In genomic region chr6:117555882-117556498, GRCh38 we compare ENCODE assay signal across 8 cellular contexts. TPM values are rescaled to one million over a fixed set of nuclear protein-coding genes. Genes with fewer than 3 reads are reported as not detected.
DNase-seq lines count a peak whose midpoint lies in the region; ATAC-seq, FAIRE-seq and TF ChIP-seq lines count a peak whose summit lies in the region.

No MANE protein-coding gene starts in this region.

- intact Hi-C loops in pancreas (cut with DNase I), result loop anchor here in 2 of 3 donors (5.0 kb wide), 2 partner anchors 104 to 109 kb away; no protein-coding TSS in a partner anchor

- H3K4me3 ChIP-seq in pancreas, result no peak overlapping the region

- DNase-seq in NCI-H2107 (lab: John Stamatoyannopoulos, UW) (peak; percentile 9), NCI-H2107 treated with DMSO at 0.1 percent for 48 hours (lab: John Stamatoyannopoulos, UW; ENCODE audit: unreplicated experiment) (no peak), NCI-H1694 treated with DMSO at 0.1 percent for 48 hours (lab: John Stamatoyannopoulos, UW) (peak; percentile 31), erythroblast (lab: John Stamatoyannopoulos, UW) (peak; percentile 21 to 64), pancreas (peak in 2 of 6 donors; percentile 26 to 58), occipital lobe (lab: John Stamatoyannopoulos, UW) (no peak)
- DNase-seq in activated CD8-positive, alpha-beta memory T cell treated with anti-CD3 and anti-CD28 coated beads for 4 hours (ENCODE audit: low read depth in 2 of 2), result peak; percentile 26 to 41

- TF ChIP-seq CTCF in pancreas (IDR thresholded peaks at IDR 0.05), result peak; percentile 76 to 88 (median 77)

- H3K9me3 ChIP-seq in pancreas, result no peaks in the 10 kb centered on the region

- no peak overlapping the region for H3K27ac ChIP-seq in pancreas

- WGBS in pancreas, 2 donors, result 16 to 18% methylated on average over 5 of the region's 5 CpGs

- FAIRE-seq in pancreas (lab: Jason Lieb, UNC), result peak; percentile 93

- no peak for TF ChIP-seq POLR2A in erythroblast (IDR thresholded peaks at IDR 0.05; ENCODE audit: low read length)

- H3K4me1 ChIP-seq in pancreas, result no peaks in the 10 kb centered on the region

- no peaks in the 10 kb centered on the region for H3K27me3 ChIP-seq in pancreas

- no peaks in the 10 kb centered on the region for H3K36me3 ChIP-seq in pancreas

- ATAC-seq in pancreas (peak in 3 of 4 donors; percentile 60 to 72 (median 71)), HG03342 (IDR thresholded peaks at IDR 0.05; ENCODE audit: unreplicated experiment) (no peak)

RNA-seq across cellular contexts. Expression of gene GOPC, which starts 46.3 kb away (rescaled TPM):
- total RNA-seq in pancreas (10 to 100 TPM in 1 of 6 donors, 1 to 10 TPM in 5; 5.1 to 13.9 (median 7.2) TPM), occipital lobe (83.8 TPM)
- polyA plus RNA-seq in pancreas, result 10 to 100 TPM in 1 of 2 donors, 1 to 10 TPM in 1; 9.7 to 13.6 TPM

Comparison
In these comparisons a context has a peak if more than half of its experiments do, and no peak if none do; other contexts are left out.
1. DNase-seq: peak in NCI-H2107 (single experiment), NCI-H1694 treated with DMSO at 0.1 percent for 48 hours (single experiment), activated CD8-positive, alpha-beta memory T cell treated with anti-CD3 and anti-CD28 coated beads for 4 hours (2 of 2) and erythroblast (2 of 2); none in NCI-H2107 treated with DMSO at 0.1 percent for 48 hours (single experiment) and occipital lobe (single experiment).